1 cellular context compared by ENCODE assay signal in the genomic region with DNA sequence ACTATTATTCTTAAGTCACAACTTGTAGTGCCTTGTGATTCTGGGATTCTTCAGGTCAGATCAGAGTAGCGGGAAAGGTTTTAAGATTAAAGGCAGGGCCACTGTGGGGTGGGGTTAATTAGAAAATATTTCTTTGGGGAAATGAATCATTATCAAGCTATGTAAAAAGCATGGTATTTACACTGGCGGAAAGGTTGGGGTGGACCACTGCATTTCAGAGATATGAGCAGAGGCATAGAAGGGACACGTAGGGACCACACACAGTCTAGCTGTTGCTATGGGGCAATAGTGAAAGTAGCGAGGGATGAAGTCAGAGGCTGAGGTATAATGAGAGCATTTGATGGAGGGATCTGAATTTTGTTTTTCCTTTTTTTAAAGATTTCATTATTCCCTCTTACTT.
TF ChIP-seq lines count a peak whose summit lies in the region.

No MANE protein-coding gene starts in this region.

TF ChIP-seq in A549, 52 proteins besides CTCF, POLR2A, EP300 and RAD21 (continued from another document):
- TF ChIP-seq, protein P1, sequence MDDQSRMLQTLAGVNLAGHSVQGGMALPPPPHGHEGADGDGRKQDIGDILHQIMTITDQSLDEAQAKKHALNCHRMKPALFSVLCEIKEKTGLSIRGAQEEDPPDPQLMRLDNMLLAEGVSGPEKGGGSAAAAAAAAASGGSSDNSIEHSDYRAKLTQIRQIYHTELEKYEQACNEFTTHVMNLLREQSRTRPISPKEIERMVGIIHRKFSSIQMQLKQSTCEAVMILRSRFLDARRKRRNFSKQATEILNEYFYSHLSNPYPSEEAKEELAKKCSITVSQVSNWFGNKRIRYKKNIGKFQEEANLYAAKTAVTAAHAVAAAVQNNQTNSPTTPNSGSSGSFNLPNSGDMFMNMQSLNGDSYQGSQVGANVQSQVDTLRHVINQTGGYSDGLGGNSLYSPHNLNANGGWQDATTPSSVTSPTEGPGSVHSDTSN (IDR thresholded peaks at IDR 0.05) = no peak
- TF ChIP-seq EHF (CRISPR knock-in tag; IDR thresholded peaks at IDR 0.05) (no peak), FOSL2 (IDR thresholded peaks at IDR 0.05) (peak; percentile 81), FOSL2 (CRISPR knock-in tag; IDR thresholded peaks at IDR 0.05) (peak; percentile 86), HEYL (CRISPR knock-in tag; IDR thresholded peaks at IDR 0.05) (no peak), EHMT2 (IDR thresholded peaks at IDR 0.05; ENCODE audit: low read depth) (no peak), FOSB (CRISPR knock-in tag; IDR thresholded peaks at IDR 0.05) (0 out of 2 replicates have a peak, but pooled peaks have one; percentile 37), ZC3H11A (IDR thresholded peaks at IDR 0.05) (no peak), ZSCAN20 (CRISPR knock-in tag; IDR thresholded peaks at IDR 0.05) (no peak), CEBPB (IDR thresholded peaks at IDR 0.05) (peak; percentile 74 to 90), POLR2AphosphoS2 (conservative IDR thresholded peaks at IDR 0.05; ENCODE audit: low read length) (no peak), TP53 (CRISPR knock-in tag; IDR thresholded peaks at IDR 0.05) (no peak), HOXB13 (CRISPR knock-in tag; IDR thresholded peaks at IDR 0.05; ENCODE audit: low read depth) (no peak), ZFP36 (IDR thresholded peaks at IDR 0.05; ENCODE audit: borderline replicate concordance, partially characterized antibody) (no peak), PHF8 (IDR thresholded peaks at IDR 0.05; ENCODE audit: borderline replicate concordance, low read depth) (no peak)
- TF ChIP-seq, protein P2, sequence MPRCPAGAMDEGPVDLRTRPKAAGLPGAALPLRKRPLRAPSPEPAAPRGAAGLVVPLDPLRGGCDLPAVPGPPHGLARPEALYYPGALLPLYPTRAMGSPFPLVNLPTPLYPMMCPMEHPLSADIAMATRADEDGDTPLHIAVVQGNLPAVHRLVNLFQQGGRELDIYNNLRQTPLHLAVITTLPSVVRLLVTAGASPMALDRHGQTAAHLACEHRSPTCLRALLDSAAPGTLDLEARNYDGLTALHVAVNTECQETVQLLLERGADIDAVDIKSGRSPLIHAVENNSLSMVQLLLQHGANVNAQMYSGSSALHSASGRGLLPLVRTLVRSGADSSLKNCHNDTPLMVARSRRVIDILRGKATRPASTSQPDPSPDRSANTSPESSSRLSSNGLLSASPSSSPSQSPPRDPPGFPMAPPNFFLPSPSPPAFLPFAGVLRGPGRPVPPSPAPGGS (IDR thresholded peaks at IDR 0.05) = peak; percentile 74; the same call in 2 of the 3 replicates
- TF ChIP-seq, protein P3, sequence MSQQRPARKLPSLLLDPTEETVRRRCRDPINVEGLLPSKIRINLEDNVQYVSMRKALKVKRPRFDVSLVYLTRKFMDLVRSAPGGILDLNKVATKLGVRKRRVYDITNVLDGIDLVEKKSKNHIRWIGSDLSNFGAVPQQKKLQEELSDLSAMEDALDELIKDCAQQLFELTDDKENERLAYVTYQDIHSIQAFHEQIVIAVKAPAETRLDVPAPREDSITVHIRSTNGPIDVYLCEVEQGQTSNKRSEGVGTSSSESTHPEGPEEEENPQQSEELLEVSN (IDR thresholded peaks at IDR 0.05; ENCODE audit: borderline replicate concordance, low read depth) = no peak
- TF ChIP-seq, protein P4, sequence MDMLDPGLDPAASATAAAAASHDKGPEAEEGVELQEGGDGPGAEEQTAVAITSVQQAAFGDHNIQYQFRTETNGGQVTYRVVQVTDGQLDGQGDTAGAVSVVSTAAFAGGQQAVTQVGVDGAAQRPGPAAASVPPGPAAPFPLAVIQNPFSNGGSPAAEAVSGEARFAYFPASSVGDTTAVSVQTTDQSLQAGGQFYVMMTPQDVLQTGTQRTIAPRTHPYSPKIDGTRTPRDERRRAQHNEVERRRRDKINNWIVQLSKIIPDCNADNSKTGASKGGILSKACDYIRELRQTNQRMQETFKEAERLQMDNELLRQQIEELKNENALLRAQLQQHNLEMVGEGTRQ (IDR thresholded peaks at IDR 0.05) = no peak
- TF ChIP-seq, protein P5, sequence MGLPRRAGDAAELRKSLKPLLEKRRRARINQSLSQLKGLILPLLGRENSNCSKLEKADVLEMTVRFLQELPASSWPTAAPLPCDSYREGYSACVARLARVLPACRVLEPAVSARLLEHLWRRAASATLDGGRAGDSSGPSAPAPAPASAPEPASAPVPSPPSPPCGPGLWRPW (IDR thresholded peaks at IDR 0.05) = no peak; the same call in 1 of the 2 replicates
TF ChIP-seq in A549: peak in this region for 10.
